In genomic region chr2:201127570-201127969, GRCh38 we compare ENCODE assay signal across 1 cellular context.
TF ChIP-seq lines count a peak whose summit lies in the region.

No MANE protein-coding gene starts in this region.

TF ChIP-seq in GM12878, 131 proteins besides CTCF, POLR2A, EP300 and RAD21 (continued from another document):
- TF ChIP-seq CHD4 (IDR thresholded peaks at IDR 0.05), result no peak
- TF ChIP-seq NFYA (IDR thresholded peaks at IDR 0.05; ENCODE audit: borderline replicate concordance, low read depth, low read length), result no peak
- no peak for TF ChIP-seq HCFC1 (IDR thresholded peaks at IDR 0.05; ENCODE audit: low read length)
- TF ChIP-seq ZBTB4 (CRISPR knock-in tag; IDR thresholded peaks at IDR 0.05), result no peak
- TF ChIP-seq SRF (IDR thresholded peaks at IDR 0.05; ENCODE audit: low read depth in 2 of 2, low read length in 2 of 2), result no peak
- no peak for TF ChIP-seq SMARCA5 (IDR thresholded peaks at IDR 0.05)
- TF ChIP-seq KLF5 (IDR thresholded peaks at IDR 0.05; ENCODE audit: partially characterized antibody), result no peak
- TF ChIP-seq, protein P1, sequence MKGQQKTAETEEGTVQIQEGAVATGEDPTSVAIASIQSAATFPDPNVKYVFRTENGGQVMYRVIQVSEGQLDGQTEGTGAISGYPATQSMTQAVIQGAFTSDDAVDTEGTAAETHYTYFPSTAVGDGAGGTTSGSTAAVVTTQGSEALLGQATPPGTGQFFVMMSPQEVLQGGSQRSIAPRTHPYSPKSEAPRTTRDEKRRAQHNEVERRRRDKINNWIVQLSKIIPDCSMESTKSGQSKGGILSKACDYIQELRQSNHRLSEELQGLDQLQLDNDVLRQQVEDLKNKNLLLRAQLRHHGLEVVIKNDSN (IDR thresholded peaks at IDR 0.05; ENCODE audit: borderline replicate concordance, extremely low read length, insufficient read depth, low read depth, low read length), result no peak
- peak; percentile 34; the same call in 1 of the 3 replicates for TF ChIP-seq POU2F2 (IDR thresholded peaks at IDR 0.05; ENCODE audit: borderline replicate concordance, low read depth, low read length)
- no peak for TF ChIP-seq SUPT20H (IDR thresholded peaks at IDR 0.05; ENCODE audit: borderline replicate concordance, control insufficient read depth, low read depth, low read length)
- TF ChIP-seq TCF3 (IDR thresholded peaks at IDR 0.05; ENCODE audit: borderline replicate concordance, insufficient read depth, low read depth, low read length), result no peak
- peak; percentile 57; the same call in 1 of the 2 replicates for TF ChIP-seq TAF1 (IDR thresholded peaks at IDR 0.05; ENCODE audit: borderline replicate concordance, low read depth, low read length)
- no peak for TF ChIP-seq IKZF1 (conservative IDR thresholded peaks at IDR 0.05)
- TF ChIP-seq SMAD5 (IDR thresholded peaks at IDR 0.05; ENCODE audit: low read depth), result no peak
- no peak for TF ChIP-seq CBX3 (IDR thresholded peaks at IDR 0.05; ENCODE audit: borderline replicate concordance, low read depth)
- TF ChIP-seq ZNF384 (IDR thresholded peaks at IDR 0.05; ENCODE audit: borderline replicate concordance, low read depth, low read length), result no peak
- TF ChIP-seq, protein P2, sequence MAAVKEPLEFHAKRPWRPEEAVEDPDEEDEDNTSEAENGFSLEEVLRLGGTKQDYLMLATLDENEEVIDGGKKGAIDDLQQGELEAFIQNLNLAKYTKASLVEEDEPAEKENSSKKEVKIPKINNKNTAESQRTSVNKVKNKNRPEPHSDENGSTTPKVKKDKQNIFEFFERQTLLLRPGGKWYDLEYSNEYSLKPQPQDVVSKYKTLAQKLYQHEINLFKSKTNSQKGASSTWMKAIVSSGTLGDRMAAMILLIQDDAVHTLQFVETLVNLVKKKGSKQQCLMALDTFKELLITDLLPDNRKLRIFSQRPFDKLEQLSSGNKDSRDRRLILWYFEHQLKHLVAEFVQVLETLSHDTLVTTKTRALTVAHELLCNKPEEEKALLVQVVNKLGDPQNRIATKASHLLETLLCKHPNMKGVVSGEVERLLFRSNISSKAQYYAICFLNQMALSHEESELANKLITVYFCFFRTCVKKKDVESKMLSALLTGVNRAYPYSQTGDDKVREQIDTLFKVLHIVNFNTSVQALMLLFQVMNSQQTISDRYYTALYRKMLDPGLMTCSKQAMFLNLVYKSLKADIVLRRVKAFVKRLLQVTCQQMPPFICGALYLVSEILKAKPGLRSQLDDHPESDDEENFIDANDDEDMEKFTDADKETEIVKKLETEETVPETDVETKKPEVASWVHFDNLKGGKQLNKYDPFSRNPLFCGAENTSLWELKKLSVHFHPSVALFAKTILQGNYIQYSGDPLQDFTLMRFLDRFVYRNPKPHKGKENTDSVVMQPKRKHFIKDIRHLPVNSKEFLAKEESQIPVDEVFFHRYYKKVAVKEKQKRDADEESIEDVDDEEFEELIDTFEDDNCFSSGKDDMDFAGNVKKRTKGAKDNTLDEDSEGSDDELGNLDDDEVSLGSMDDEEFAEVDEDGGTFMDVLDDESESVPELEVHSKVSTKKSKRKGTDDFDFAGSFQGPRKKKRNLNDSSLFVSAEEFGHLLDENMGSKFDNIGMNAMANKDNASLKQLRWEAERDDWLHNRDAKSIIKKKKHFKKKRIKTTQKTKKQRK (IDR thresholded peaks at IDR 0.05; ENCODE audit: low read depth, low read length), result no peak
- no peak for TF ChIP-seq TCF12 (IDR thresholded peaks at IDR 0.05; ENCODE audit: low read depth, low read length)
- TF ChIP-seq ZNF217 (IDR thresholded peaks at IDR 0.05), result no peak
- no peak for TF ChIP-seq BMI1 (IDR thresholded peaks at IDR 0.05; ENCODE audit: borderline replicate concordance)
- TF ChIP-seq BCL11A (IDR thresholded peaks at IDR 0.05; ENCODE audit: low read depth, low read length), result no peak
- TF ChIP-seq BHLHE40 (IDR thresholded peaks at IDR 0.05; ENCODE audit: borderline replicate concordance in 1 of 2, low read depth in 2 of 2, low read length in 1 of 2), result peak; percentile 21 to 37; a peak in 1 of 4 replicates
- no peak for TF ChIP-seq SP1 (IDR thresholded peaks at IDR 0.05; ENCODE audit: low read depth, low read length)
- no peak for TF ChIP-seq CBX5 (IDR thresholded peaks at IDR 0.05; ENCODE audit: low read depth)
- no peak for TF ChIP-seq IRF4 (IDR thresholded peaks at IDR 0.05; ENCODE audit: low read depth, low read length)
- TF ChIP-seq, protein P3, sequence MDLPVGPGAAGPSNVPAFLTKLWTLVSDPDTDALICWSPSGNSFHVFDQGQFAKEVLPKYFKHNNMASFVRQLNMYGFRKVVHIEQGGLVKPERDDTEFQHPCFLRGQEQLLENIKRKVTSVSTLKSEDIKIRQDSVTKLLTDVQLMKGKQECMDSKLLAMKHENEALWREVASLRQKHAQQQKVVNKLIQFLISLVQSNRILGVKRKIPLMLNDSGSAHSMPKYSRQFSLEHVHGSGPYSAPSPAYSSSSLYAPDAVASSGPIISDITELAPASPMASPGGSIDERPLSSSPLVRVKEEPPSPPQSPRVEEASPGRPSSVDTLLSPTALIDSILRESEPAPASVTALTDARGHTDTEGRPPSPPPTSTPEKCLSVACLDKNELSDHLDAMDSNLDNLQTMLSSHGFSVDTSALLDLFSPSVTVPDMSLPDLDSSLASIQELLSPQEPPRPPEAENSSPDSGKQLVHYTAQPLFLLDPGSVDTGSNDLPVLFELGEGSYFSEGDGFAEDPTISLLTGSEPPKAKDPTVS (IDR thresholded peaks at IDR 0.05; ENCODE audit: low read depth, low read length), result no peak
- peak; percentile 22; the same call in 1 of the 2 replicates for TF ChIP-seq PKNOX1 (IDR thresholded peaks at IDR 0.05)
- TF ChIP-seq TBL1XR1 (IDR thresholded peaks at IDR 0.05; ENCODE audit: low read depth, low read length), result no peak
- TF ChIP-seq PML (IDR thresholded peaks at IDR 0.05; ENCODE audit: low read length), result no peak
- no peak for TF ChIP-seq CEBPB (IDR thresholded peaks at IDR 0.05; ENCODE audit: borderline replicate concordance in 1 of 2, low read depth in 2 of 2, low read length in 2 of 2)
- no peak for TF ChIP-seq SREBF1 (IDR thresholded peaks at IDR 0.05; ENCODE audit: low read length)
- TF ChIP-seq HDAC6 (IDR thresholded peaks at IDR 0.05; ENCODE audit: unreplicated experiment), result no peak
- 0 out of 2 replicates have a peak, but pooled peaks have one; percentile 0 for TF ChIP-seq DPF2 (IDR thresholded peaks at IDR 0.05)
- no peak for TF ChIP-seq RUNX3 (IDR thresholded peaks at IDR 0.05; ENCODE audit: low read length)
- no peak for TF ChIP-seq ZNF622 (IDR thresholded peaks at IDR 0.05)
